33 cellular contexts compared by ENCODE assay signal in the genomic region with DNA sequence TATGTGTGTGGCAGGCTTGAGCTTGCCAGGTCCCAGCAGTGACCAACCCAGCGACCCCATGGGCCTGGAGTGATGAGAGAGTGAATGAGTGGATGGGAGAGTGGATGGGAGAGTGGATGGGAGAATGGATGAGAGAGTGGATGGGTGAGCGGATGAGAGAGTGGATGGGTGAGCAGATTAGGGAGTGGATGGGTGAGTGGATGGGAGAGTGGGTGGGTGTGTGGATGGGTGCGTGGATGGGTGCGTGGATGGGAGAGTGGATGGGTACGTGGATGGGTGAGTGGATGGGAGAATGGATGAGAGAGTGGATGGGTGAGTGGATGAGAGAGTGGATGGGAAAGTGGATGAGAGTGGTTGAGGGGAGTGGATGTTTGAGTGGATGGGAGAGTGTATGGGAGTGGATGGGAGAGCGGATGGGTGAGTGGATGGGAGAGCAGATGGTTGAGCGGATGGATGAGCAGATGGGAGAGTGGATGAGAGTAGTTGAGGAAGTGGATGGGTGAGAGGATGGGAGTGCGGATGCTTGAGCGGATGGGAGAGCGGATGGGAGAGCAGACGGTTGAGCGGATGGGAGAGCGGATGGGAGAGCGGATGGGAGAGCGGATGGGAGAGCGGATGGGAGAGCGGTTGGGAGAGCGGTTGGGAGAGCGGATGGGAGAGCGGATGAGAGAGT. TPM values are rescaled to one million over a fixed set of nuclear protein-coding genes. Genes with fewer than 3 reads are reported as not detected.
"Had no signal": no experiment of that assay in that cellular context is flagged by ENCODE, and none has a peak within 500 bp of the region (broad histone marks: within the 10 kb centered on the region; RNA-seq: fewer than 3 reads in every experiment).

No MANE protein-coding gene starts in this region.

- H3K4me3 ChIP-seq: coronary artery, esophagus muscularis mucosa, heart right ventricle, left ventricle myocardium inferior, lower lobe of right lung, ovary, psoas muscle, skin epidermis, spleen, testis, tibial artery, upper lobe of left lung had no signal

- H3K27me3 ChIP-seq: esophagus muscularis mucosa, heart right ventricle, ovary, spleen, testis, tibial artery, upper lobe of left lung had no signal

- FAIRE-seq: endothelial cell of umbilical vein, islet of Langerhans, urothelium cell line had no signal

- DNase-seq: dermis blood vessel endothelial cell; effector memory CD4-positive, alpha-beta T cell; foreskin melanocyte; heart right ventricle; hippocampal formation; kidney glomerular epithelial cell; left colon; left ventricle myocardium inferior; lower lobe of right lung; naive thymus-derived CD8-positive, alpha-beta T cell; nephron progenitor cell; occipital lobe; ovary; psoas muscle; spleen; stimulated activated CD4-positive, alpha-beta T cell treated with anti-CD3 and anti-CD28 coated beads, Interleukin-4, amount 100 ng/mL, for 4 hours; stimulated activated naive CD8-positive, alpha-beta T cell treated with anti-CD3 and anti-CD28 coated beads, Interleukin-15, Interleukin-2, amounts not matched to agents 100 U/mL and 50 U/mL, for 24 hours; substantia nigra; testis; tibial artery had no signal

- H3K4me3 Mint-ChIP-seq: naive thymus-derived CD8-positive, alpha-beta T cell; nephron progenitor cell; stimulated activated memory B cell treated with anti-CD40 and anti-IgM and Interleukin-4, amounts not matched to agents 10 μg/mL and 1 μg/mL and 100 μg/mL, for 72 hours had no signal

- H3K27ac Mint-ChIP-seq: naive thymus-derived CD8-positive, alpha-beta T cell; nephron progenitor cell; stimulated activated memory B cell treated with anti-CD40 and anti-IgM and Interleukin-4, amounts not matched to agents 10 μg/mL and 1 μg/mL and 100 μg/mL, for 72 hours had no signal

- ATAC-seq: heart right ventricle; left colon; lower lobe of right lung; naive thymus-derived CD8-positive, alpha-beta T cell; psoas muscle; right cardiac atrium; stimulated activated memory B cell treated with anti-CD40 and anti-IgM and Interleukin-4, amounts not matched to agents 10 μg/mL and 1 μg/mL and 100 μg/mL, for 72 hours; stimulated activated naive CD8-positive, alpha-beta T cell treated with anti-CD3 and anti-CD28 coated beads, Interleukin-15, Interleukin-2, amounts not matched to agents 100 U/mL and 50 U/mL, for 24 hours had no signal

- H3K36me3 ChIP-seq: ovary had no signal

- H3K4me1 Mint-ChIP-seq: stimulated activated memory B cell treated with anti-CD40 and anti-IgM and Interleukin-4, amounts not matched to agents 10 μg/mL and 1 μg/mL and 100 μg/mL, for 72 hours had no signal

- H3K27me3 Mint-ChIP-seq: naive thymus-derived CD8-positive, alpha-beta T cell; stimulated activated memory B cell treated with anti-CD40 and anti-IgM and Interleukin-4, amounts not matched to agents 10 μg/mL and 1 μg/mL and 100 μg/mL, for 72 hours had no signal

- H3K9me3 Mint-ChIP-seq: naive thymus-derived CD8-positive, alpha-beta T cell; nephron progenitor cell; stimulated activated memory B cell treated with anti-CD40 and anti-IgM and Interleukin-4, amounts not matched to agents 10 μg/mL and 1 μg/mL and 100 μg/mL, for 72 hours had no signal

RNA-seq across cellular contexts. Expression of a gene that starts 10.3 kb away (rescaled TPM):
- total RNA-seq: dermis blood vessel endothelial cell, epithelial cell of proximal tubule, esophagus muscularis mucosa, fibroblast of lung, left ventricle myocardium inferior, myocyte, occipital lobe, renal cortical epithelial cell had no signal
